1 cellular context compared by ENCODE assay signal in the genomic region with DNA sequence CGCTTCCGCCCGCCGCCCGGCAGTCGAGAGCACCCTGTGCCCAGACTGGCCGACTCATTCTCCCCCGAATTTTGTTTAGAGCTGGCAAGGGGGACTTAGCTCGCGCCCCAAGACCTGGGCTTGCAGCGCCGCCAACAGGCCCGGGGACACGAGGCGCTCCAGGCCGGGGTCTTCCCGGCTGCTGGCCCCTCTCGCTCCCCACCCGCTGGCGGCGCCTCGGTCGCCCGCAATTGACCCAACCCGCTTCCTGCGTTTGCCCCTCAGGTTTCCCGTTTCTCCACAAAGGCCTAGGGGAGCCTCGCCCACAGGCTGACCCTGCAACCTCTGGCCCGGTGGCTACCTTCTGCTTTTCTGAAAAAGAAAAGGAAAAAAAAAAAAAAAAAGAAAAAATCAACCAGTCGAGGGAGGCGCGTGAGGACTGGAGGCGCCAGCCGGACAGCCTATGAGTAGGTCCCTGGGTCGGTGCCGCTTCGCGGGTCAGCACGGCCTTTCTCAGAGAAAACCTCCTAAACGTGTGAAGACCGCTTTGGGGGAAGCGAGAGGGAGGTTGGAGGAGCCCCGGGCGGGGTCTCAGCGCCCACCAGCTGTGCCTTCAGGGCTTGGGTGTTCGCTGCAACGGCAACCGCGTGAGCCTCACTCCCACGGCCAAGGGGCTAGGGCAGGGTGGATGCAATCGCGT.
TF ChIP-seq lines count a peak whose summit lies in the region.

No MANE protein-coding gene starts in this region.

TF ChIP-seq in HepG2, 621 proteins besides CTCF, POLR2A, EP300 and RAD21:
- TF ChIP-seq ZBTB33 (CRISPR knock-in tag; IDR thresholded peaks at IDR 0.05) (peak; percentile 72; the same call in 1 of the 2 replicates), ZNF879 (CRISPR knock-in tag; IDR thresholded peaks at IDR 0.05) (no peak)
